1 cellular context compared by ENCODE assay signal in the genomic region with DNA sequence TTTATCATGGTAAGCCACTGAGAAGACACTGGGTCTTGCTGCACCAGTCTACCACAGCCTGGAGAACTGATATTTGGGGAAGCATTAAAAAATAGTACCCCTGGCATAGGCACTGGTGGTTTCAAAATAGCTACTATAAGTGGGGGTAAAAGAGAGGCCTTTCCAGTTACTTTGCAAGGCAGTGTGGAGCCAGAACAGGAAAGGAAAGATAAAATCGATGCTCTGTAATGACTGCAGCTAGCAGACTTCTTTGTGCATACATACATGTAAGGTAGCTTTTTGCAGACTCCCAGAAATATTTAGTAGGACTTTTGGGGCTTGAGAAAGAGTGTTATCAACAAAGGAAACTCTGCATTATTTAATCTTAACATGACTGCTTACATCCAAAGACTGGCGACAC.
TF ChIP-seq lines count a peak whose summit lies in the region.

No MANE protein-coding gene starts in this region.

TF ChIP-seq in GM23338, 12 proteins besides CTCF, POLR2A, EP300 and RAD21 (continued from another document):
- TF ChIP-seq, protein P1, sequence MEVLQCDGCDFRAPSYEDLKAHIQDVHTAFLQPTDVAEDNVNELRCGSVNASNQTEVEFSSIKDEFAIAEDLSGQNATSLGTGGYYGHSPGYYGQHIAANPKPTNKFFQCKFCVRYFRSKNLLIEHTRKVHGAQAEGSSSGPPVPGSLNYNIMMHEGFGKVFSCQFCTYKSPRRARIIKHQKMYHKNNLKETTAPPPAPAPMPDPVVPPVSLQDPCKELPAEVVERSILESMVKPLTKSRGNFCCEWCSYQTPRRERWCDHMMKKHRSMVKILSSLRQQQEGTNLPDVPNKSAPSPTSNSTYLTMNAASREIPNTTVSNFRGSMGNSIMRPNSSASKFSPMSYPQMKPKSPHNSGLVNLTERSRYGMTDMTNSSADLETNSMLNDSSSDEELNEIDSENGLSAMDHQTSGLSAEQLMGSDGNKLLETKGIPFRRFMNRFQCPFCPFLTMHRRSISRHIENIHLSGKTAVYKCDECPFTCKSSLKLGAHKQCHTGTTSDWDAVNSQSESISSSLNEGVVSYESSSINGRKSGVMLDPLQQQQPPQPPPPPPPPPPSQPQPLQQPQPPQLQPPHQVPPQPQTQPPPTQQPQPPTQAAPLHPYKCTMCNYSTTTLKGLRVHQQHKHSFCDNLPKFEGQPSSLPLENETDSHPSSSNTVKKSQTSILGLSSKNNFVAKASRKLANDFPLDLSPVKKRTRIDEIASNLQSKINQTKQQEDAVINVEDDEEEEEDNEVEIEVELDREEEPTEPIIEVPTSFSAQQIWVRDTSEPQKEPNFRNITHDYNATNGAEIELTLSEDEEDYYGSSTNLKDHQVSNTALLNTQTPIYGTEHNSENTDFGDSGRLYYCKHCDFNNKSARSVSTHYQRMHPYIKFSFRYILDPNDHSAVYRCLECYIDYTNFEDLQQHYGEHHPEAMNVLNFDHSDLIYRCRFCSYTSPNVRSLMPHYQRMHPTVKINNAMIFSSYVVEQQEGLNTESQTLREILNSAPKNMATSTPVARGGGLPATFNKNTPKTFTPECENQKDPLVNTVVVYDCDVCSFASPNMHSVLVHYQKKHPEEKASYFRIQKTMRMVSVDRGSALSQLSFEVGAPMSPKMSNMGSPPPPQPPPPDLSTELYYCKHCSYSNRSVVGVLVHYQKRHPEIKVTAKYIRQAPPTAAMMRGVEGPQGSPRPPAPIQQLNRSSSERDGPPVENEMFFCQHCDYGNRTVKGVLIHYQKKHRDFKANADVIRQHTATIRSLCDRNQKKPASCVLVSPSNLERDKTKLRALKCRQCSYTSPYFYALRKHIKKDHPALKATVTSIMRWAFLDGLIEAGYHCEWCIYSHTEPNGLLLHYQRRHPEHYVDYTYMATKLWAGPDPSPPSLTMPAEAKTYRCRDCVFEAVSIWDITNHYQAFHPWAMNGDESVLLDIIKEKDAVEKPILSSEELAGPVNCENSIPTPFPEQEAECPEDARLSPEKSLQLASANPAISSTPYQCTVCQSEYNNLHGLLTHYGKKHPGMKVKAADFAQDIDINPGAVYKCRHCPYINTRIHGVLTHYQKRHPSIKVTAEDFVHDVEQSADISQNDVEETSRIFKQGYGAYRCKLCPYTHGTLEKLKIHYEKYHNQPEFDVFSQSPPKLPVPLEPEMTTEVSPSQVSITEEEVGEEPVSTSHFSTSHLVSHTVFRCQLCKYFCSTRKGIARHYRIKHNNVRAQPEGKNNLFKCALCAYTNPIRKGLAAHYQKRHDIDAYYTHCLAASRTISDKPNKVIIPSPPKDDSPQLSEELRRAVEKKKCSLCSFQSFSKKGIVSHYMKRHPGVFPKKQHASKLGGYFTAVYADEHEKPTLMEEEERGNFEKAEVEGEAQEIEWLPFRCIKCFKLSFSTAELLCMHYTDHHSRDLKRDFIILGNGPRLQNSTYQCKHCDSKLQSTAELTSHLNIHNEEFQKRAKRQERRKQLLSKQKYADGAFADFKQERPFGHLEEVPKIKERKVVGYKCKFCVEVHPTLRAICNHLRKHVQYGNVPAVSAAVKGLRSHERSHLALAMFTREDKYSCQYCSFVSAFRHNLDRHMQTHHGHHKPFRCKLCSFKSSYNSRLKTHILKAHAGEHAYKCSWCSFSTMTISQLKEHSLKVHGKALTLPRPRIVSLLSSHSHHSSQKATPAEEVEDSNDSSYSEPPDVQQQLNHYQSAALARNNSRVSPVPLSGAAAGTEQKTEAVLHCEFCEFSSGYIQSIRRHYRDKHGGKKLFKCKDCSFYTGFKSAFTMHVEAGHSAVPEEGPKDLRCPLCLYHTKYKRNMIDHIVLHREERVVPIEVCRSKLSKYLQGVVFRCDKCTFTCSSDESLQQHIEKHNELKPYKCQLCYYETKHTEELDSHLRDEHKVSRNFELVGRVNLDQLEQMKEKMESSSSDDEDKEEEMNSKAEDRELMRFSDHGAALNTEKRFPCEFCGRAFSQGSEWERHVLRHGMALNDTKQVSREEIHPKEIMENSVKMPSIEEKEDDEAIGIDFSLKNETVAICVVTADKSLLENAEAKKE (CRISPR knock-in tag; IDR thresholded peaks at IDR 0.05) = no peak
- TF ChIP-seq POLR2AphosphoS5 (IDR thresholded peaks at IDR 0.05; ENCODE audit: low read depth) (no peak), ZNF114 (CRISPR knock-in tag; IDR thresholded peaks at IDR 0.05) (no peak), JUNB (IDR thresholded peaks at IDR 0.05; ENCODE audit: unreplicated experiment) (no peak), ETS1 (IDR thresholded peaks at IDR 0.05) (no peak), EZH2 (IDR thresholded peaks at IDR 0.05; ENCODE audit: low read depth, unreplicated experiment) (no peak), CREB1 (CRISPR knock-in tag; IDR thresholded peaks at IDR 0.05; ENCODE audit: low read depth) (no peak), EZH2phosphoT487 (IDR thresholded peaks at IDR 0.05; ENCODE audit: unreplicated experiment) (no peak)
